1 cellular context compared by ENCODE assay signal in the genomic region with DNA sequence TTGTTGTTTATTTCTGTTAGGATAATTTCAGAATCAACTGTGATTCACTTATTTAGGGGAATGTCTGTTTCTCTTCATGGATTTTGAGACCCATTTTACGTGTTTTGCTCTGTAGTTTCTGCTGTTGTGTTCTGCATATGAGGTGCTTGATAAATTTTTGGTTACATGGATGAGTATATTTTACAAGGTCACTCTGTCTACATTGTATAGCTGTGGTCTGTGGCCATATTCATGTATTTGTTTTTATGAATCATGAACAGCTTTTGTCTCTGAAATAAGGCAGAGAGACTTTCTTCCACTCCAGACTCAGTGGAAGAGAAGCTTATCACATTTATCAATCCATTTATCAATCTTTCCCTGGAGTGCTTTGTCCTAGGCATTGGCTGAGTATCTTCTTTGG.
TF ChIP-seq lines count a peak whose summit lies in the region.

No MANE protein-coding gene starts in this region.

TF ChIP-seq in endothelial cell of umbilical vein, 7 proteins besides CTCF, POLR2A, EP300 and RAD21 (continued from another document):
- TF ChIP-seq JUN (IDR thresholded peaks at IDR 0.05; ENCODE audit: borderline replicate concordance, insufficient read depth, insufficient read length, low read depth) = no peak
- TF ChIP-seq EZH2 (IDR thresholded peaks at IDR 0.05; ENCODE audit: borderline replicate concordance, low read depth, low read length, severe bottlenecking) = no peak
- TF ChIP-seq, protein P1, sequence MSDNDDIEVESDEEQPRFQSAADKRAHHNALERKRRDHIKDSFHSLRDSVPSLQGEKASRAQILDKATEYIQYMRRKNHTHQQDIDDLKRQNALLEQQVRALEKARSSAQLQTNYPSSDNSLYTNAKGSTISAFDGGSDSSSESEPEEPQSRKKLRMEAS (IDR thresholded peaks at IDR 0.05; ENCODE audit: insufficient read depth, insufficient read length) = no peak
- TF ChIP-seq FOS (IDR thresholded peaks at IDR 0.05; ENCODE audit: borderline replicate concordance, insufficient read depth, low read length) = no peak
- TF ChIP-seq POLR2AphosphoS5 (IDR thresholded peaks at IDR 0.05; ENCODE audit: insufficient read depth, low read depth, low read length) = no peak
- TF ChIP-seq GATA2 (IDR thresholded peaks at IDR 0.05; ENCODE audit: insufficient read depth, insufficient read length, low read depth, low read length) = no peak
